ENCODE assay signal across 1 cellular context in genomic region chr1:29624747-29625420, GRCh38.
TF ChIP-seq lines count a peak whose summit lies in the region.

No MANE protein-coding gene starts in this region.

TF ChIP-seq in H1, 55 proteins besides CTCF, POLR2A, EP300 and RAD21:
- no peak for TF ChIP-seq POU5F1 (IDR thresholded peaks at IDR 0.05; ENCODE audit: low read depth, low read length)
- no peak for TF ChIP-seq CBX8 (IDR thresholded peaks at IDR 0.05; ENCODE audit: borderline replicate concordance, low read depth, low read length)
- no peak for TF ChIP-seq CHD2 (IDR thresholded peaks at IDR 0.05; ENCODE audit: low read length)
- no peak for TF ChIP-seq MAX (IDR thresholded peaks at IDR 0.05)
- no peak for TF ChIP-seq CBX5 (IDR thresholded peaks at IDR 0.05; ENCODE audit: low read depth, low read length)
- TF ChIP-seq NANOG (IDR thresholded peaks at IDR 0.05; ENCODE audit: insufficient read depth, low read depth, low read length, poor library complexity, severe bottlenecking), result no peak
- TF ChIP-seq KDM5A (IDR thresholded peaks at IDR 0.05; ENCODE audit: low read length), result no peak
- TF ChIP-seq TBP (IDR thresholded peaks at IDR 0.05; ENCODE audit: low read depth, low read length), result no peak
- no peak for TF ChIP-seq EGR1 (IDR thresholded peaks at IDR 0.05; ENCODE audit: borderline replicate concordance, low read depth, low read length)
- no peak for TF ChIP-seq JUN (IDR thresholded peaks at IDR 0.05; ENCODE audit: low read depth, low read length)
- no peak for TF ChIP-seq TAF7 (optimal IDR thresholded peaks at IDR 0.05; ENCODE audit: borderline replicate concordance, low read depth, low read length)
- no peak for TF ChIP-seq ATF2 (IDR thresholded peaks at IDR 0.05; ENCODE audit: low read length)
- no peak for TF ChIP-seq E2F6 (IDR thresholded peaks at IDR 0.05)
- TF ChIP-seq HDAC2 (IDR thresholded peaks at IDR 0.05; ENCODE audit: borderline replicate concordance in 1 of 2, low read depth in 2 of 2, low read length in 2 of 2), result no peak
- TF ChIP-seq CEBPB (IDR thresholded peaks at IDR 0.05; ENCODE audit: low read depth, low read length), result no peak
- no peak for TF ChIP-seq RFX5 (IDR thresholded peaks at IDR 0.05; ENCODE audit: borderline replicate concordance, low read depth, low read length)
- no peak for TF ChIP-seq TEAD4 (IDR thresholded peaks at IDR 0.05; ENCODE audit: low read depth, low read length)
- no peak for TF ChIP-seq HDAC6 (IDR thresholded peaks at IDR 0.05; ENCODE audit: low read depth, low read length)
